Comparison of ENCODE assay signal across 18 cellular contexts in the genomic region with DNA sequence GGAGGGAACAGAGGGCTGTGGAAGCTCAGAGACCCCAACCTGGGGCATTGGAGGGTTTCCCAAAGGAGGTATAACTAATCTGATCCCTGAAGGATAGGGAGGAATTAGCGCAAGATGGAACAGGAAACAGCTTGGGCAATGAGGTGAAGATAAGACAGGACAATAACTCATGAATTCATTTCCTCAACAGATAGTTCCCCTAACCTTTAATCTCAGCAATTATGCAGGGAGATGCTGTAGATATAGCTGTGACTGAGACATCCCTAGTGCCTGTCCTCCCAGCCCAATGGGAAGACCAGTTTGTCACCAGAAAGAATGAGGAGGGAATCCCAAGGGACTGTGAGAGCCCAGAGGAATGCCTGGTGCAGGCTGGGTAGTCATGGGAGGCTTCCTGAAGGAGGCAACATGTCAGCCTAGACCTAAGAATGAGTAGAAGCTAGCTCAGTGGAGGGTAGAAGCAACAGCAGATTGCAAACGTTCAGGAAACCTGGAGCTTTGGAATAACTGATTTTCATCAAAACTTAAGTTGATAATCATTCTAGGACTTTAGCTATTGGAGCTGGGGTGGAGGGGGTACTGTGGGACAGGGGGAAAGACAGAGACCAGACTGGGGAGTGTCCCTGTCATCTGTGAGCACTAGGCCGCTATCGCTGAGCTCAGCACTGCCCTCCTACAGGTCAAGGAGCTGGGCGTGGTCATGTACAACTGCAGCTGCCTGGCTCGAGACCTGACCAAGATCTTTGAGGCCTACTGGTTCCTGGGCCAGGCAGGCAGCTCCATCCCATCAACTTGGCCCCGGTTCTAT. TPM values are rescaled to one million over a fixed set of nuclear protein-coding genes. Genes with fewer than 3 reads are reported as not detected.
"Had no signal": no experiment of that assay in that cellular context is flagged by ENCODE, and none has a peak within 500 bp of the region (broad histone marks: within the 10 kb centered on the region; RNA-seq: fewer than 3 reads in every experiment).

No MANE protein-coding gene starts in this region.

- H3K36me3 Mint-ChIP-seq: natural killer cell had no signal

- H3K27me3 Mint-ChIP-seq: activated CD4-positive, alpha-beta T cell treated with anti-CD3 and anti-CD28 coated beads, Interleukin-2, amount 10 ng/mL, durations not matched to agents 7 days and 5 days; progenitor cell of endocrine pancreas had no signal

- H3K27ac Mint-ChIP-seq: activated CD4-positive, alpha-beta T cell treated with anti-CD3 and anti-CD28 coated beads, Interleukin-2, amount 10 ng/mL, durations not matched to agents 7 days and 5 days; natural killer cell; progenitor cell of endocrine pancreas; T-helper 1 cell treated with Interleukin-12 subunit alpha and Interleukin-12 subunit beta and Interleukin-4 antibody, amounts not matched to agents 30 μg/mL and 1 μg/mL, for 36 hours had no signal

- ATAC-seq: natural killer cell had no signal

- DNase-seq: activated CD4-positive, alpha-beta T cell treated with anti-CD3 and anti-CD28 coated beads, Interleukin-2, amount 10 ng/mL, durations not matched to agents 7 days and 5 days; activated CD8-positive, alpha-beta memory T cell treated with anti-CD3 and anti-CD28 coated beads, Interleukin-2, amount 50 U/mL, for 48 hours; activated naive CD4-positive, alpha-beta T cell treated with Interleukin-2 at 50 U/mL for 16 hours; hippocampal formation; kidney; left ventricle myocardium inferior; natural killer cell; nucleus accumbens; stimulated activated CD4-positive, alpha-beta T cell treated with anti-CD3 and anti-CD28 coated beads, Interleukin-2, amount 100 ng/mL, for 48 hours; stimulated activated naive CD4-positive, alpha-beta T cell; trophoblast cell had no signal

- H3K9me3 ChIP-seq: esophagus muscularis mucosa, left ventricle myocardium inferior, right atrium auricular region, suprapubic skin had no signal

- H3K27me3 ChIP-seq: esophagus muscularis mucosa, right atrium auricular region, suprapubic skin had no signal

- H3K27ac ChIP-seq: esophagus muscularis mucosa, left ventricle myocardium inferior, right atrium auricular region, suprapubic skin had no signal

- H3K4me3 Mint-ChIP-seq: activated CD4-positive, alpha-beta T cell treated with anti-CD3 and anti-CD28 coated beads, Interleukin-2, amount 10 ng/mL, durations not matched to agents 7 days and 5 days; natural killer cell; T-helper 1 cell treated with Interleukin-12 subunit alpha and Interleukin-12 subunit beta and Interleukin-4 antibody, amounts not matched to agents 30 μg/mL and 1 μg/mL, for 36 hours had no signal

- H3K9me3 Mint-ChIP-seq: activated CD4-positive, alpha-beta T cell treated with anti-CD3 and anti-CD28 coated beads, Interleukin-2, amount 10 ng/mL, durations not matched to agents 7 days and 5 days; natural killer cell; T-helper 1 cell treated with Interleukin-12 subunit alpha and Interleukin-12 subunit beta and Interleukin-4 antibody, amounts not matched to agents 30 μg/mL and 1 μg/mL, for 36 hours had no signal

- H3K4me3 ChIP-seq: esophagus muscularis mucosa, left ventricle myocardium inferior, right atrium auricular region, suprapubic skin had no signal

RNA-seq across cellular contexts. Expression of gene HIPK4, which starts 18.8 kb away (rescaled TPM):
- total RNA-seq: activated CD4-positive, alpha-beta T cell treated with anti-CD3 and anti-CD28 coated beads, Interleukin-2, amount 10 ng/mL, durations not matched to agents 7 days and 5 days; astrocyte; left ventricle myocardium inferior; progenitor cell of endocrine pancreas; skeletal muscle tissue had no signal
